In the genomic region with DNA sequence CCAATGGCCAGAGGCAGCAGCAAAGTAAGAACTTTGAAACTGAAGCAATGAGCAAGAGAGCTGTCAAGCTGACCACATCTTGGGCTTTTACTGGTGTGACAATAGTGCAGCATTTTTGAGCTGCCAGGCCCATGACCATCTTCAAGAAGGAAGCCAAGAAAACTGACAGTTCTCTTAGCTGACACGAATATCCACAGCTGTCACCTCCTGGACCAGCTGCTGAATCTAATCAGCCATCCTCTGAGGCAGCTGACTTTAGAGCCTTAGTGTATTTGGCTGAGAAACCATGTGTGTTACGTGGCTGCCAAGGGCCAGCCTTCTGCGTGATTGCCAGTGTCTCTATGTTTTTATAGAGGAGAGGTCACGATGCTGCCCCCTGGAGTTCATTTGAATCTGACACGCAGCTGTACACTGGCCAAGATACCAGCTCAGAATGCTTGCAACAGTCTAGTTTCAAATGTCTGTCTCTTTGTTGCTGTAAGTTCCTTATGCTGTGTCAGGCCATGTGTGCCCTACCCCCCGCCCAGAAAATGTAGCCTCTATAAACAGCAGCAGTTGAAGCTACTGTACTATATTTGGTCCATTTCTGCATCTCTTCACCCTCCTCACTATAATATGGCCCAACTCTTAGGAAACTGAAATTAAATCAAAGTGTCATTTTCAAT, we compare ENCODE assay signal across 8 cellular contexts. TPM values are rescaled to one million over a fixed set of nuclear protein-coding genes. Genes with fewer than 3 reads are reported as not detected.
DNase-seq lines count a peak whose midpoint lies in the region; ATAC-seq, FAIRE-seq and TF ChIP-seq lines count a peak whose summit lies in the region.

No MANE protein-coding gene starts in this region.

- H3K27ac ChIP-seq in A549 (0 out of 6 replicates have a peak overlapping the region, but pooled peaks of 1 of the 2 experiments have one; percentile 30), left lung (peak overlapping the region in 1 of 2 donors; percentile 30)

- H3K4me3 ChIP-seq in A549, result no peak overlapping the region
- no peak overlapping the region for H3K4me3 ChIP-seq in left lung

- no peak overlapping the region for H3K4me2 ChIP-seq in A549

- no peak for FAIRE-seq in A549 (lab: Jason Lieb, UNC)

- H3K27me3 ChIP-seq in left lung, result no peaks in the 10 kb centered on the region

- TF ChIP-seq POLR2A in A549 (IDR thresholded peaks at IDR 0.05; ENCODE audit: low read length), result no peak

- H3K4me1 ChIP-seq in A549, result peaks cover 15% of the 10 kb centered on the region; the same call in 2 of the 3 replicates
- H3K4me1 ChIP-seq in left lung, result no peaks in the 10 kb centered on the region

- POLR2A ChIA-PET in A549 (lab: Yijun Ruan, JAX), result no interaction called here

- H3K9me3 ChIP-seq in A549, result no peaks in the 10 kb centered on the region
- H3K9me3 ChIP-seq in T-helper 17 cell (ENCODE audit: control insufficient read depth, low read length, poor library complexity, severe bottlenecking), result no peaks in the 10 kb centered on the region
- H3K9me3 ChIP-seq in left lung, result no peaks in the 10 kb centered on the region

- intact Hi-C loops in left lung (cut with DNase I), result no loop called here

- H3K4me3 Mint-ChIP-seq in T-helper 17 cell, result no peak overlapping the region
- no peak overlapping the region for H3K4me3 Mint-ChIP-seq in chondrocyte (ENCODE audit: unreplicated experiment)

- H3K36me3 ChIP-seq in left lung, result peaks cover 0 to 8% of the 10 kb centered on the region in 2 donors

- H3K27me3 Mint-ChIP-seq in T-helper 17 cell, result peaks cover 15% of the 10 kb centered on the region
- no peaks in the 10 kb centered on the region for H3K27me3 Mint-ChIP-seq in chondrocyte (ENCODE audit: low read depth)

- DNase-seq in A549 (ENCODE audit: low read depth in 1 of 2, low spot score in 1 of 2) (peak; percentile 9 to 64), NCI-H1092 treated with DMSO at 0.1 percent for 48 hours (lab: John Stamatoyannopoulos, UW) (peak; percentile 55), T-helper 17 cell (no peak), chondrocyte (ENCODE audit: low spot score) (no peak), left lung (peak in 1 of 2 donors; percentile 52)
- DNase-seq in stimulated activated CD8-positive, alpha-beta memory T cell treated with anti-CD3 and anti-CD28 coated beads, Interleukin-15, amount 100 ng/mL, for 1 hour (ENCODE audit: low read depth), result peak; percentile 11

- TF ChIP-seq RAD21 in A549 (conservative IDR thresholded peaks at IDR 0.05 in 1 of 2, IDR thresholded peaks at IDR 0.05 in 1 of 2), result peak; percentile 47 to 49

- TF ChIP-seq CTCF in A549 (IDR thresholded peaks at IDR 0.05) (peak; percentile 48), chondrocyte (IDR thresholded peaks at IDR 0.05) (peak; percentile 80), left lung (IDR thresholded peaks at IDR 0.05) (peak; percentile 42 to 61)

- TF ChIP-seq EP300 in A549 (IDR thresholded peaks at IDR 0.05), result no peak

- H3K27ac Mint-ChIP-seq in T-helper 17 cell (no peak overlapping the region), chondrocyte (ENCODE audit: unreplicated experiment) (peak overlapping the region; percentile 83)

- WGBS in A549 (ENCODE audit: missing lambda C conversion rate), result 23% methylated on average over 5 of the region's 6 CpGs

- ATAC-seq in A549, result peak; percentile 85 to 94
- peak; percentile 89 for ATAC-seq in GM18498 (IDR thresholded peaks at IDR 0.05; ENCODE audit: unreplicated experiment)
- peak; percentile 97 for ATAC-seq in HG02759 (IDR thresholded peaks at IDR 0.05; ENCODE audit: unreplicated experiment)
- peak; percentile 59 for ATAC-seq in T-helper 17 cell
- ATAC-seq in left lung, result peak; percentile 97

- H3K4me1 Mint-ChIP-seq in T-helper 17 cell, result no peaks in the 10 kb centered on the region
- peaks cover 34% of the 10 kb centered on the region for H3K4me1 Mint-ChIP-seq in chondrocyte (ENCODE audit: low read depth)

- no peaks in the 10 kb centered on the region for H3K9me3 Mint-ChIP-seq in chondrocyte (ENCODE audit: low read depth)

- H3K36me3 Mint-ChIP-seq in T-helper 17 cell (ENCODE audit: low read depth) (peaks cover 4% of the 10 kb centered on the region), chondrocyte (ENCODE audit: low read depth) (peaks cover 10% of the 10 kb centered on the region)

- CTCF ChIA-PET in A549 (lab: Yijun Ruan, JAX), result interaction anchor here (0.8 to 2.3 kb wide), 4 partner anchors 10 to 203 kb away, joined by 4 to 14 read pairs (median 6); no protein-coding TSS in a partner anchor

TF ChIP-seq in A549, 52 proteins besides CTCF, POLR2A, EP300 and RAD21:
- TF ChIP-seq, protein P1, sequence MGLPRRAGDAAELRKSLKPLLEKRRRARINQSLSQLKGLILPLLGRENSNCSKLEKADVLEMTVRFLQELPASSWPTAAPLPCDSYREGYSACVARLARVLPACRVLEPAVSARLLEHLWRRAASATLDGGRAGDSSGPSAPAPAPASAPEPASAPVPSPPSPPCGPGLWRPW (IDR thresholded peaks at IDR 0.05), result no peak
- peak; percentile 52 for TF ChIP-seq SMC3 (IDR thresholded peaks at IDR 0.05)
- no peak for TF ChIP-seq ZSCAN20 (CRISPR knock-in tag; IDR thresholded peaks at IDR 0.05)

RNA-seq across cellular contexts. Expression of a gene that starts 39.7 kb away (rescaled TPM):
- 0.92 and 1.2 TPM in 2 replicates for polyA plus RNA-seq in A549 (2011; rRNA removed)
- 0.14 and 0.22 TPM in 2 replicates for polyA plus RNA-seq in A549 (2012; cell fraction: cytosol; rRNA removed)
- polyA plus RNA-seq in A549 (2012; cell fraction: nucleus; rRNA removed), result 0.23 and 0.24 TPM in 2 replicates
- 2.6 to 3.1 TPM (median 3.1 TPM) in 3 replicates for polyA plus RNA-seq in A549 (2017; fragmentation: RNase III; extraction: RNeasy Plus Mini Kit Qiagen cat#74134 plus additional on column Dnase treatment)
- 0.41 and 0.92 TPM in 2 replicates for polyA minus RNA-seq in A549 (2011; rRNA and poly(A)+ RNA removed)
- not detected for total RNA-seq in T-helper 17 cell
- 6.2 to 16.5 TPM (median 6.9 TPM) in 3 replicates for total RNA-seq in chondrocyte
- total RNA-seq in left lung, result 10 to 100 TPM; 14.3 to 22.5 TPM

Comparison
In these comparisons a context has a peak if more than half of its experiments do, and no peak if none do; other contexts are left out.
1. DNase-seq: peak in A549 (2 of 2), NCI-H1092 treated with DMSO at 0.1 percent for 48 hours (single experiment) and stimulated activated CD8-positive, alpha-beta memory T cell treated with anti-CD3 and anti-CD28 coated beads, Interleukin-15, amount 100 ng/mL, for 1 hour (single experiment); none in T-helper 17 cell (0 of 3) and chondrocyte (single experiment).
2. Peak in every context shown above with its lines, with median percentiles within 50 percentile points of each other: ATAC-seq and CTCF ChIP-seq.